13 cellular contexts compared by ENCODE assay signal in the genomic region with DNA sequence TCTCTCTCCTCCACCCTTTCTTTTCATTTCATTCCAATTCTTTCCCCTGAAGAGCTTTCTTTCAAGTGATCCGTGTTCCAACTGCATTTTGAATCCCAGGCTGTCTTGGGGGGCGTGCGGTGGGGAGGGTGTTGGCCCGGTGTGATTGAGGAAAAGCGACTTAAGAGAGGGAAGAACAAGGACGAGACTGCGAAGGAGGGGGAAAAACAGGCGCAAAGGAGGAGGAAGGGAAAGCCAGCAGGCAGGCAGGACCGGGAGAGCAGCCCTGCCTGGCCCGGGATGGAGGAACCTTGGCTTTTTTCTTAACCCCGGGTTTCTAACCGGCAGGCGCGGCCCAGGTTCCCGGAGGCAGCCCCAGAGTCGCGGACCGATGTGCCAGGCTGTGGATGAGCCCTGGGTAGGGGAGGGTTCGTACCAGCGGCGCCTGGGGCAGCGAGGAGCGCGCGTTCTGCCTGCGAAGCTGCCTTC. TPM values are rescaled to one million over a fixed set of nuclear protein-coding genes. Genes with fewer than 3 reads are reported as not detected.
DNase-seq lines count a peak whose midpoint lies in the region; ATAC-seq lines count a peak whose summit lies in the region.
"Had no signal": no experiment of that assay in that cellular context is flagged by ENCODE, and none has a peak within 500 bp of the region (broad histone marks: within the 10 kb centered on the region; RNA-seq: fewer than 3 reads in every experiment).

No MANE protein-coding gene starts in this region.

- peak overlapping the region in 4 of 7 donors; percentile 41 to 74 (median 64) for H3K4me3 Mint-ChIP-seq in CD8-positive, alpha-beta memory T cell
- H3K4me3 Mint-ChIP-seq in T-helper 17 cell = peak overlapping the region; percentile 82
- peak overlapping the region; percentile 59 to 82 (median 74) for H3K4me3 Mint-ChIP-seq in immature natural killer cell

- peaks cover 3 to 14% (median 5%) of the 10 kb centered on the region in 5 donors for H3K9me3 Mint-ChIP-seq in CD8-positive, alpha-beta memory T cell
- H3K9me3 Mint-ChIP-seq in immature natural killer cell = peaks cover 0 to 15% (median 2%) of the 10 kb centered on the region in 6 donors
- H3K9me3 Mint-ChIP-seq: activated naive CD4-positive, alpha-beta T cell treated with anti-CD3 and anti-CD28 coated beads, Interleukin-2, amount 50 U/mL, for 72 hours had no signal

- peaks cover 54% of the 10 kb centered on the region for H3K27me3 ChIP-seq in CD8-positive, alpha-beta memory T cell (ENCODE audit: insufficient read depth, low read length, poor library complexity, severe bottlenecking)

- H3K4me3 ChIP-seq in CD8-positive, alpha-beta memory T cell (ENCODE audit: low read length) = no peak overlapping the region
- H3K4me3 ChIP-seq: mucosa of descending colon had no signal

- POLR2A ChIA-PET in CD8-positive, alpha-beta memory T cell (lab: Charles Lee) = no interaction called here

- peak overlapping the region in 1 of 8 donors; percentile 25 for H3K27ac Mint-ChIP-seq in CD8-positive, alpha-beta memory T cell
- H3K27ac Mint-ChIP-seq in T-helper 17 cell = no peak overlapping the region
- no peak overlapping the region for H3K27ac Mint-ChIP-seq in immature natural killer cell
- H3K27ac Mint-ChIP-seq: activated naive CD4-positive, alpha-beta T cell treated with anti-CD3 and anti-CD28 coated beads, Interleukin-2, amount 50 U/mL, for 72 hours had no signal

- H3K27ac ChIP-seq in CD8-positive, alpha-beta memory T cell (ENCODE audit: low read depth, low read length) = no peak overlapping the region
- H3K27ac ChIP-seq: heart left ventricle, RWPE1 had no signal

- CTCF ChIA-PET in CD8-positive, alpha-beta memory T cell (lab: Charles Lee) = interaction anchor here (1.5 kb wide), 1 partner anchor 8 kb away, joined by 3 read pairs; no protein-coding TSS in a partner anchor

- H3K9me3 ChIP-seq in CD8-positive, alpha-beta memory T cell (ENCODE audit: low read length) = no peaks in the 10 kb centered on the region
- H3K9me3 ChIP-seq in T-helper 17 cell (ENCODE audit: control insufficient read depth, low read length, poor library complexity, severe bottlenecking) = no peaks in the 10 kb centered on the region
- H3K9me3 ChIP-seq: heart left ventricle, mucosa of descending colon had no signal

- no peaks in the 10 kb centered on the region for H3K36me3 Mint-ChIP-seq in CD8-positive, alpha-beta memory T cell
- H3K36me3 Mint-ChIP-seq in T-helper 17 cell (ENCODE audit: low read depth) = peaks cover 8% of the 10 kb centered on the region
- no peaks in the 10 kb centered on the region for H3K36me3 Mint-ChIP-seq in immature natural killer cell

- DNase-seq in NCI-H345 (lab: John Stamatoyannopoulos, UW) (peak; percentile 58), NCI-H345 treated with DMSO at 0.1 percent for 48 hours (lab: John Stamatoyannopoulos, UW; ENCODE audit: unreplicated experiment) (no peak), T-helper 17 cell (no peak), immature natural killer cell (no peak)
- DNase-seq in CD8-positive, alpha-beta memory T cell = no peak
- DNase-seq in stimulated activated CD4-positive, alpha-beta T cell treated with anti-CD3 and anti-CD28 coated beads, Interleukin-2, amount 100 ng/mL, for 24 hours = no peak
- DNase-seq: heart left ventricle, mucosa of descending colon had no signal

- ATAC-seq in T-helper 17 cell = no peak
- ATAC-seq in HG03139 (IDR thresholded peaks at IDR 0.05; ENCODE audit: unreplicated experiment) = no peak
- ATAC-seq in GM18868 (IDR thresholded peaks at IDR 0.05; ENCODE audit: unreplicated experiment) = no peak
- ATAC-seq: activated naive CD4-positive, alpha-beta T cell treated with anti-CD3 and anti-CD28 coated beads, Interleukin-2, amount 50 U/mL, for 72 hours; heart left ventricle; mucosa of descending colon had no signal

- peaks cover 13 to 35% (median 15%) of the 10 kb centered on the region in 3 donors for H3K4me1 Mint-ChIP-seq in CD8-positive, alpha-beta memory T cell
- H3K4me1 Mint-ChIP-seq in T-helper 17 cell (peaks cover 6% of the 10 kb centered on the region), immature natural killer cell (peaks cover 19 to 23% of the 10 kb centered on the region in 2 donors)

- peaks cover 75 to 77% of the 10 kb centered on the region in 2 donors for H3K27me3 Mint-ChIP-seq in CD8-positive, alpha-beta memory T cell
- H3K27me3 Mint-ChIP-seq in T-helper 17 cell (peaks cover 78% of the 10 kb centered on the region), immature natural killer cell (ENCODE audit: low read depth in 3 of 3) (peaks cover 34 to 54% (median 37%) of the 10 kb centered on the region in 3 donors)

- no peaks in the 10 kb centered on the region for H3K36me3 ChIP-seq in CD8-positive, alpha-beta memory T cell (ENCODE audit: insufficient read depth, low read length)
- H3K36me3 ChIP-seq: heart left ventricle had no signal

- peaks cover 7% of the 10 kb centered on the region for H3K4me1 ChIP-seq in CD8-positive, alpha-beta memory T cell (ENCODE audit: insufficient read depth, low read length)

RNA-seq across cellular contexts. Expression of gene ADCYAP1, which starts 1.3 kb away (rescaled TPM):
- total RNA-seq in CD8-positive, alpha-beta memory T cell = not detected
- not detected for polyA plus RNA-seq in CD8-positive, alpha-beta memory T cell
- not detected for total RNA-seq in T-helper 17 cell
- not detected for polyA plus RNA-seq in immature natural killer cell
- total RNA-seq: activated naive CD4-positive, alpha-beta T cell treated with anti-CD3 and anti-CD28 coated beads, Interleukin-2, amount 50 U/mL, for 72 hours had no signal
- polyA plus RNA-seq: AG04450 had no signal
